Comparison of ENCODE assay signal across 29 cellular contexts in the genomic region with DNA sequence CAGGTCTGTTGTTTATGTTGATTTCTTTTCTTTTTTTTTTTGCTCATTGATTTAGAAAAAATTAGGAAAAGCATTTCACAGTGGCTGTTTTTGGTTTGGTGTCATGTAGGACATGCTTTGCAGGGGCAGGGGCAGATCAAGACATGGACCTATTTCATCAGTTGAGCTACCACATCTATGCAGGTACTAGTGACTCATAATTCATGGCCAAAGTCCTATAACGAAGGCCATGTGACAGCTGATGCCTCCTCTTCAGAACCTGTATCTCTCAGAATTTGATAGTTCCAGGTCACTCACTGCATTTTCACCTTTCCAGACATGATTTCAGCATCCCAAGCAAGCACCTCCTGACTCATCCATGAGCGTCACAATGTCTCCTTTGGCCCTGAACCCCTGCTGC.
"Had no signal": no experiment of that assay in that cellular context is flagged by ENCODE, and none has a peak within 500 bp of the region (broad histone marks: within the 10 kb centered on the region; RNA-seq: fewer than 3 reads in every experiment).

No MANE protein-coding gene starts in this region.

- H3K4me1 ChIP-seq: adrenal gland, esophagus muscularis mucosa, foreskin keratinocyte had no signal

- H3K36me3 ChIP-seq: adrenal gland, esophagus muscularis mucosa had no signal

- H3K9me3 ChIP-seq: adrenal gland, body of pancreas, esophagus muscularis mucosa had no signal

- ATAC-seq: activated CD8-positive, alpha-beta T cell treated with anti-CD3 and anti-CD28 coated beads for 36 hours; activated naive CD8-positive, alpha-beta T cell treated with anti-CD3 and anti-CD28 coated beads, Interleukin-2, amount 50 U/mL, for 24 hours; activated T-cell treated with anti-CD3 and anti-CD28 coated beads, Interleukin-2, amount 50 U/mL, for 4 hours; activated T-helper 17 cell treated with anti-CD3 and anti-CD28 coated beads, Interleukin-2, amount 50 U/mL, for 72 hours; body of pancreas; effector memory CD8-positive, alpha-beta T cell; foreskin keratinocyte; WTC11 had no signal

- H3K27ac ChIP-seq: adrenal gland, body of pancreas, esophagus muscularis mucosa, foreskin keratinocyte had no signal

- H3K27me3 ChIP-seq: adrenal gland, body of pancreas, esophagus muscularis mucosa had no signal

- DNase-seq: activated CD4-positive, alpha-beta T cell treated with anti-CD3 and anti-CD28 coated beads for 1 hour; activated CD4-positive, alpha-beta T cell treated with anti-CD3 and anti-CD28 coated beads for 4 hours; activated CD4-positive, alpha-beta T cell treated with anti-CD3 and anti-CD28 coated beads, Interleukin-2, amount 50 U/mL, for 1 hour; activated CD4-positive, alpha-beta T cell treated with anti-CD3 and anti-CD28 coated beads, Interleukin-2, amount 50 U/mL, for 48 hours; activated CD8-positive, alpha-beta memory T cell treated with anti-CD3 and anti-CD28 coated beads for 24 hours; activated CD8-positive, alpha-beta T cell treated with anti-CD3 and anti-CD28 coated beads for 36 hours; activated effector memory CD4-positive, alpha-beta T cell treated with Interleukin-2 at 50 U/mL for 16 hours; activated gamma-delta T cell treated with Interleukin-2 at 50 U/mL for 16 hours; activated naive CD4-positive, alpha-beta T cell treated with Interleukin-2 at 50 U/mL for 16 hours; activated naive CD8-positive, alpha-beta T cell treated with anti-CD3 and anti-CD28 coated beads for 36 hours; activated naive CD8-positive, alpha-beta T cell treated with anti-CD3 and anti-CD28 coated beads, Interleukin-2, amount 50 U/mL, for 24 hours; activated T-cell treated with anti-CD3 and anti-CD28 coated beads, Interleukin-2, amount 50 U/mL, for 4 hours; adrenal gland; amygdala; aorta; body of pancreas; caudate nucleus; cortex of kidney; dermis blood vessel endothelial cell; effector CD4-positive, alpha-beta T cell; effector memory CD8-positive, alpha-beta T cell; erythroblast; foreskin keratinocyte; head of caudate nucleus; T-helper 2 cell had no signal

- FAIRE-seq: colon had no signal

- H3K4me3 ChIP-seq: adrenal gland, body of pancreas, esophagus muscularis mucosa had no signal
